In the genomic region with DNA sequence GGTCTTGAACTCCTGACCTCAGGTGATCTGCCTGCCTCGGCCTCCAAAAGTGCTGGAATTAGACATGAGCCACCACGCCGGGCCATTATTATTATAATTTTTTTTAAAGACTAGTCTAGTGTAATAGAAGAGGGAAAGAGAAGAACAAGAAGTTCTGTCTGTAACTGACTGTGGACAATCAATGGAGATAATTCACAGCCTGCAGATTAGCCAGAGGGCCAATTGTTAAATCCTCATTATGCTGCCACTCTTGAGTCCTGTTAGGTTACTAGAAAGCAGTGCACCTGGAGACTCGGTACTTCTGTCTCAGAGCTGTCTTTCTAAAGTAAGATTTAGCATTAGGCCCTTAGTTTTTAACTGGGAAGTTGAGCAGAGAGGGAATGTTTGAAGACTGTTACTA, we compare ENCODE assay signal across 33 cellular contexts.
"Had no signal": no experiment of that assay in that cellular context is flagged by ENCODE, and none has a peak within 500 bp of the region (broad histone marks: within the 10 kb centered on the region; RNA-seq: fewer than 3 reads in every experiment).

No MANE protein-coding gene starts in this region.

- H3K4me1 ChIP-seq: SJCRH30 had no signal

- H3K9me3 ChIP-seq: body of pancreas, breast epithelium, MG63, SJCRH30 had no signal

- H3K27me3 ChIP-seq: body of pancreas, breast epithelium, MG63, SJCRH30 had no signal

- ATAC-seq: activated CD8-positive, alpha-beta memory T cell treated with anti-CD3 and anti-CD28 coated beads, Interleukin-2, amount 10 ng/mL, durations not matched to agents 7 days and 5 days; body of pancreas; Panc1 had no signal

- H3K36me3 ChIP-seq: breast epithelium, MG63, SJCRH30, WERI-Rb-1 had no signal

- DNase-seq: activated CD4-positive, alpha-beta memory T cell treated with anti-CD3 and anti-CD28 coated beads, Interleukin-2, amount 10 ng/mL, durations not matched to agents 7 days and 5 days; activated CD4-positive, alpha-beta T cell treated with anti-CD3 and anti-CD28 coated beads for 1 hour; activated CD4-positive, alpha-beta T cell treated with anti-CD3 and anti-CD28 coated beads for 48 hours; activated CD4-positive, CD25-positive, alpha-beta regulatory T cell; activated CD8-positive, alpha-beta memory T cell treated with anti-CD3 and anti-CD28 coated beads for 24 hours; activated CD8-positive, alpha-beta memory T cell treated with anti-CD3 and anti-CD28 coated beads, Interleukin-2, amount 10 ng/mL, durations not matched to agents 7 days and 5 days; activated CD8-positive, alpha-beta memory T cell treated with anti-CD3 and anti-CD28 coated beads, Interleukin-2, amount 50 U/mL, for 48 hours; activated effector memory CD4-positive, alpha-beta T cell treated with Interleukin-2 at 50 U/mL for 16 hours; activated naive CD4-positive, alpha-beta T cell treated with anti-CD3 and anti-CD28 coated beads, Interleukin-2, amount 50 U/mL, for 16 hours; activated naive CD8-positive, alpha-beta T cell treated with anti-CD3 and anti-CD28 coated beads, Interleukin-2, amount 10 ng/mL, durations not matched to agents 7 days and 5 days; activated T-cell treated with anti-CD3 and anti-CD28 coated beads, Interleukin-2, amount 50 U/mL, for 48 hours; amygdala; body of pancreas; cerebellar nuclear complex; Kasumi-1; KG1; MG63; MV-4-11; NCI-H1092; NCI-H1694; NCI-H1930; NCI-H2081 treated with DMSO at 0.1 percent for 48 hours; NCI-H2171; NCI-H510A; NCI-H526; NCI-H774; SHP77; SJCRH30; T1000; WERI-Rb-1 had no signal

- H3K4me3 ChIP-seq: body of pancreas, breast epithelium, MG63, SJCRH30, SK-N-MC had no signal

- H3K27ac ChIP-seq: body of pancreas, breast epithelium, SJCRH30, SK-N-MC, WERI-Rb-1 had no signal
